ENCODE assay signal across 2 cellular contexts in genomic region chr7:29556405-29557195, GRCh38.
TF ChIP-seq lines count a peak whose summit lies in the region.

No MANE protein-coding gene starts in this region.

TF ChIP-seq in SK-N-SH, 30 proteins besides CTCF, POLR2A, EP300 and RAD21 (continued from another document):
- no peak for TF ChIP-seq ZBTB33 (IDR thresholded peaks at IDR 0.05; ENCODE audit: borderline replicate concordance, low read depth)
- no peak for TF ChIP-seq IRF3 (IDR thresholded peaks at IDR 0.05; ENCODE audit: low read depth, low read length)
- no peak for TF ChIP-seq NFIC (IDR thresholded peaks at IDR 0.05; ENCODE audit: borderline replicate concordance)
- no peak for TF ChIP-seq GABPA (IDR thresholded peaks at IDR 0.05; ENCODE audit: low read depth)
- no peak for TF ChIP-seq MAX (IDR thresholded peaks at IDR 0.05; ENCODE audit: low read depth)

TF ChIP-seq in SK-N-SH treated with all-trans-retinoic acid at 6 μM for 48 hours, 23 proteins besides CTCF, POLR2A, EP300 and RAD21 (continued from another document):
- TF ChIP-seq OSR1 (CRISPR knock-in tag; IDR thresholded peaks at IDR 0.05) (no peak), CREB5 (CRISPR knock-in tag; IDR thresholded peaks at IDR 0.05; ENCODE audit: low read depth) (no peak), TSHZ2 (CRISPR knock-in tag; IDR thresholded peaks at IDR 0.05) (no peak), ARNTL (CRISPR knock-in tag; IDR thresholded peaks at IDR 0.05; ENCODE audit: borderline replicate concordance, low read depth) (no peak), ZFP3 (CRISPR knock-in tag; IDR thresholded peaks at IDR 0.05) (no peak)
